Comparison of ENCODE assay signal across 1 cellular context in genomic region chr19:17794731-17795494, GRCh38.
TF ChIP-seq lines count a peak whose summit lies in the region.

A gene with protein sequence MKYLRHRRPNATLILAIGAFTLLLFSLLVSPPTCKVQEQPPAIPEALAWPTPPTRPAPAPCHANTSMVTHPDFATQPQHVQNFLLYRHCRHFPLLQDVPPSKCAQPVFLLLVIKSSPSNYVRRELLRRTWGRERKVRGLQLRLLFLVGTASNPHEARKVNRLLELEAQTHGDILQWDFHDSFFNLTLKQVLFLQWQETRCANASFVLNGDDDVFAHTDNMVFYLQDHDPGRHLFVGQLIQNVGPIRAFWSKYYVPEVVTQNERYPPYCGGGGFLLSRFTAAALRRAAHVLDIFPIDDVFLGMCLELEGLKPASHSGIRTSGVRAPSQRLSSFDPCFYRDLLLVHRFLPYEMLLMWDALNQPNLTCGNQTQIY (plus strand): TSS chr19:17795138. CDS start chr19:17807808, 12,670 bp downstream.

TF ChIP-seq in HEK293, 187 proteins besides CTCF, POLR2A, EP300 and RAD21 (continued from another document):
- TF ChIP-seq, protein P1, sequence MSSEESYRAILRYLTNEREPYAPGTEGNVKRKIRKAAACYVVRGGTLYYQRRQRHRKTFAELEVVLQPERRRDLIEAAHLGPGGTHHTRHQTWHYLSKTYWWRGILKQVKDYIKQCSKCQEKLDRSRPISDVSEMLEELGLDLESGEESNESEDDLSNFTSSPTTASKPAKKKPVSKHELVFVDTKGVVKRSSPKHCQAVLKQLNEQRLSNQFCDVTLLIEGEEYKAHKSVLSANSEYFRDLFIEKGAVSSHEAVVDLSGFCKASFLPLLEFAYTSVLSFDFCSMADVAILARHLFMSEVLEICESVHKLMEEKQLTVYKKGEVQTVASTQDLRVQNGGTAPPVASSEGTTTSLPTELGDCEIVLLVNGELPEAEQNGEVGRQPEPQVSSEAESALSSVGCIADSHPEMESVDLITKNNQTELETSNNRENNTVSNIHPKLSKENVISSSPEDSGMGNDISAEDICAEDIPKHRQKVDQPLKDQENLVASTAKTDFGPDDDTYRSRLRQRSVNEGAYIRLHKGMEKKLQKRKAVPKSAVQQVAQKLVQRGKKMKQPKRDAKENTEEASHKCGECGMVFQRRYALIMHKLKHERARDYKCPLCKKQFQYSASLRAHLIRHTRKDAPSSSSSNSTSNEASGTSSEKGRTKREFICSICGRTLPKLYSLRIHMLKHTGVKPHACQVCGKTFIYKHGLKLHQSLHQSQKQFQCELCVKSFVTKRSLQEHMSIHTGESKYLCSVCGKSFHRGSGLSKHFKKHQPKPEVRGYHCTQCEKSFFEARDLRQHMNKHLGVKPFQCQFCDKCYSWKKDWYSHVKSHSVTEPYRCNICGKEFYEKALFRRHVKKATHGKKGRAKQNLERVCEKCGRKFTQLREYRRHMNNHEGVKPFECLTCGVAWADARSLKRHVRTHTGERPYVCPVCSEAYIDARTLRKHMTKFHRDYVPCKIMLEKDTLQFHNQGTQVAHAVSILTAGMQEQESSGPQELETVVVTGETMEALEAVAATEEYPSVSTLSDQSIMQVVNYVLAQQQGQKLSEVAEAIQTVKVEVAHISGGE (tag by site-specific recombination; conservative IDR thresholded peaks at IDR 0.05; ENCODE audit: low read depth): no peak
- TF ChIP-seq ZNF2 (tag by site-specific recombination; IDR thresholded peaks at IDR 0.05) (peak; percentile 27; the same call in 1 of the 2 replicates), ZNF140 (tag by site-specific recombination; IDR thresholded peaks at IDR 0.05) (no peak), ZNF114 (tag by site-specific recombination; IDR thresholded peaks at IDR 0.05) (no peak), ZXDB (tag by site-specific recombination; IDR thresholded peaks at IDR 0.05) (no peak), ZNF10 (tag by site-specific recombination; IDR thresholded peaks at IDR 0.05) (no peak), ZBTB17 (tag by site-specific recombination; IDR thresholded peaks at IDR 0.05) (peak; percentile 94), ZNF146 (tag by site-specific recombination; IDR thresholded peaks at IDR 0.05) (no peak), EGR2 (tag by site-specific recombination; IDR thresholded peaks at IDR 0.05; ENCODE audit: low read depth) (peak; percentile 68), PATZ1 (tag by site-specific recombination; IDR thresholded peaks at IDR 0.05) (peak; percentile 75), ZNF341 (tag by site-specific recombination; IDR thresholded peaks at IDR 0.05; ENCODE audit: low read depth) (peak; percentile 50; the same call in 1 of the 2 replicates), ZNF311 (tag by site-specific recombination; IDR thresholded peaks at IDR 0.05; ENCODE audit: borderline replicate concordance) (no peak), ZIC2 (tag by site-specific recombination; IDR thresholded peaks at IDR 0.05) (peak; percentile 50; the same call in 1 of the 2 replicates), ZNF433 (tag by site-specific recombination; IDR thresholded peaks at IDR 0.05; ENCODE audit: low read depth) (no peak), ZNF423 (tag by site-specific recombination; IDR thresholded peaks at IDR 0.05) (no peak), KLF16 (tag by site-specific recombination; IDR thresholded peaks at IDR 0.05) (peak; percentile 71; the same call in 1 of the 2 replicates), MEIS1 (CRISPR knock-in tag; IDR thresholded peaks at IDR 0.05; ENCODE audit: borderline replicate concordance) (no peak), YY2 (tag by site-specific recombination; IDR thresholded peaks at IDR 0.05) (no peak), REPIN1 (tag by site-specific recombination; IDR thresholded peaks at IDR 0.05; ENCODE audit: low read depth) (no peak), ZNF37A (tag by site-specific recombination; IDR thresholded peaks at IDR 0.05) (no peak), ZNF621 (tag by site-specific recombination; IDR thresholded peaks at IDR 0.05) (no peak), ZBTB20 (tag by site-specific recombination; IDR thresholded peaks at IDR 0.05) (no peak), HOXC10 (CRISPR knock-in tag; IDR thresholded peaks at IDR 0.05) (no peak), GLIS1 (tag by site-specific recombination; IDR thresholded peaks at IDR 0.05) (peak; percentile 80), ZFP37 (tag by site-specific recombination; IDR thresholded peaks at IDR 0.05) (no peak), ZFHX2 (tag by site-specific recombination; conservative IDR thresholded peaks at IDR 0.05) (peak; percentile 73), SP7 (tag by site-specific recombination; IDR thresholded peaks at IDR 0.05) (peak; percentile 72), KLF1 (tag by site-specific recombination; IDR thresholded peaks at IDR 0.05) (peak; percentile 62), WT1 (tag by site-specific recombination; IDR thresholded peaks at IDR 0.05) (peak; percentile 74), ZNF24 (tag by site-specific recombination; IDR thresholded peaks at IDR 0.05) (peak; percentile 44), TRIM28 (IDR thresholded peaks at IDR 0.05; ENCODE audit: borderline replicate concordance, low read length) (no peak), KLF8 (tag by site-specific recombination; IDR thresholded peaks at IDR 0.05) (0 out of 2 replicates have a peak, but pooled peaks have one; percentile 17), SP2 (tag by site-specific recombination; IDR thresholded peaks at IDR 0.05) (peak; percentile 72), ZNF335 (tag by site-specific recombination; conservative IDR thresholded peaks at IDR 0.05) (0 out of 2 replicates have a peak, but pooled peaks have one; percentile 35), ZNF366 (tag by site-specific recombination; conservative IDR thresholded peaks at IDR 0.05) (peak; percentile 69), GLIS2 (tag by site-specific recombination; IDR thresholded peaks at IDR 0.05) (peak; percentile 73)
- TF ChIP-seq, protein P2, sequence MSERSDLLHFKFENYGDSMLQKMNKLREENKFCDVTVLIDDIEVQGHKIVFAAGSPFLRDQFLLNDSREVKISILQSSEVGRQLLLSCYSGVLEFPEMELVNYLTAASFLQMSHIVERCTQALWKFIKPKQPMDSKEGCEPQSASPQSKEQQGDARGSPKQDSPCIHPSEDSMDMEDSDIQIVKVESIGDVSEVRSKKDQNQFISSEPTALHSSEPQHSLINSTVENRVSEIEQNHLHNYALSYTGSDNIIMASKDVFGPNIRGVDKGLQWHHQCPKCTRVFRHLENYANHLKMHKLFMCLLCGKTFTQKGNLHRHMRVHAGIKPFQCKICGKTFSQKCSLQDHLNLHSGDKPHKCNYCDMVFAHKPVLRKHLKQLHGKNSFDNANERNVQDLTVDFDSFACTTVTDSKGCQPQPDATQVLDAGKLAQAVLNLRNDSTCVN (tag by site-specific recombination; optimal IDR thresholded peaks at IDR 0.05): peak; percentile 10
- TF ChIP-seq, protein P3, sequence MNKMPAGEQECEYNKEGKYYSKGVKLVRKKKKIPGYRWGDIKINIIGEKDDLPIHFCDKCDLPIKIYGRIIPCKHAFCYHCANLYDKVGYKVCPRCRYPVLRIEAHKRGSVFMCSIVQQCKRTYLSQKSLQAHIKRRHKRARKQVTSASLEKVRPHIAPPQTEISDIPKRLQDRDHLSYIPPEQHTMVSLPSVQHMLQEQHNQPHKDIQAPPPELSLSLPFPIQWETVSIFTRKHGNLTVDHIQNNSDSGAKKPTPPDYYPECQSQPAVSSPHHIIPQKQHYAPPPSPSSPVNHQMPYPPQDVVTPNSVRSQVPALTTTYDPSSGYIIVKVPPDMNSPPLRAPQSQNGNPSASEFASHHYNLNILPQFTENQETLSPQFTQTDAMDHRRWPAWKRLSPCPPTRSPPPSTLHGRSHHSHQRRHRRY (tag by site-specific recombination; IDR thresholded peaks at IDR 0.05): no peak
- TF ChIP-seq, protein P4, sequence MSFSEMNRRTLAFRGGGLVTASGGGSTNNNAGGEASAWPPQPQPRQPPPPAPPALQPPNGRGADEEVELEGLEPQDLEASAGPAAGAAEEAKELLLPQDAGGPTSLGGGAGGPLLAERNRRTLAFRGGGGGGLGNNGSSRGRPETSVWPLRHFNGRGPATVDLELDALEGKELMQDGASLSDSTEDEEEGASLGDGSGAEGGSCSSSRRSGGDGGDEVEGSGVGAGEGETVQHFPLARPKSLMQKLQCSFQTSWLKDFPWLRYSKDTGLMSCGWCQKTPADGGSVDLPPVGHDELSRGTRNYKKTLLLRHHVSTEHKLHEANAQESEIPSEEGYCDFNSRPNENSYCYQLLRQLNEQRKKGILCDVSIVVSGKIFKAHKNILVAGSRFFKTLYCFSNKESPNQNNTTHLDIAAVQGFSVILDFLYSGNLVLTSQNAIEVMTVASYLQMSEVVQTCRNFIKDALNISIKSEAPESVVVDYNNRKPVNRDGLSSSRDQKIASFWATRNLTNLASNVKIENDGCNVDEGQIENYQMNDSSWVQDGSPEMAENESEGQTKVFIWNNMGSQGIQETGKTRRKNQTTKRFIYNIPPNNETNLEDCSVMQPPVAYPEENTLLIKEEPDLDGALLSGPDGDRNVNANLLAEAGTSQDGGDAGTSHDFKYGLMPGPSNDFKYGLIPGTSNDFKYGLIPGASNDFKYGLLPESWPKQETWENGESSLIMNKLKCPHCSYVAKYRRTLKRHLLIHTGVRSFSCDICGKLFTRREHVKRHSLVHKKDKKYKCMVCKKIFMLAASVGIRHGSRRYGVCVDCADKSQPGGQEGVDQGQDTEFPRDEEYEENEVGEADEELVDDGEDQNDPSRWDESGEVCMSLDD (tag by site-specific recombination; IDR thresholded peaks at IDR 0.05): 0 out of 2 replicates have a peak, but pooled peaks have one; percentile 48
- TF ChIP-seq, protein P5, sequence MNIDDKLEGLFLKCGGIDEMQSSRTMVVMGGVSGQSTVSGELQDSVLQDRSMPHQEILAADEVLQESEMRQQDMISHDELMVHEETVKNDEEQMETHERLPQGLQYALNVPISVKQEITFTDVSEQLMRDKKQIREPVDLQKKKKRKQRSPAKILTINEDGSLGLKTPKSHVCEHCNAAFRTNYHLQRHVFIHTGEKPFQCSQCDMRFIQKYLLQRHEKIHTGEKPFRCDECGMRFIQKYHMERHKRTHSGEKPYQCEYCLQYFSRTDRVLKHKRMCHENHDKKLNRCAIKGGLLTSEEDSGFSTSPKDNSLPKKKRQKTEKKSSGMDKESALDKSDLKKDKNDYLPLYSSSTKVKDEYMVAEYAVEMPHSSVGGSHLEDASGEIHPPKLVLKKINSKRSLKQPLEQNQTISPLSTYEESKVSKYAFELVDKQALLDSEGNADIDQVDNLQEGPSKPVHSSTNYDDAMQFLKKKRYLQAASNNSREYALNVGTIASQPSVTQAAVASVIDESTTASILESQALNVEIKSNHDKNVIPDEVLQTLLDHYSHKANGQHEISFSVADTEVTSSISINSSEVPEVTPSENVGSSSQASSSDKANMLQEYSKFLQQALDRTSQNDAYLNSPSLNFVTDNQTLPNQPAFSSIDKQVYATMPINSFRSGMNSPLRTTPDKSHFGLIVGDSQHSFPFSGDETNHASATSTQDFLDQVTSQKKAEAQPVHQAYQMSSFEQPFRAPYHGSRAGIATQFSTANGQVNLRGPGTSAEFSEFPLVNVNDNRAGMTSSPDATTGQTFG (tag by site-specific recombination; IDR thresholded peaks at IDR 0.05; ENCODE audit: borderline replicate concordance): no peak
- TF ChIP-seq, protein P6, sequence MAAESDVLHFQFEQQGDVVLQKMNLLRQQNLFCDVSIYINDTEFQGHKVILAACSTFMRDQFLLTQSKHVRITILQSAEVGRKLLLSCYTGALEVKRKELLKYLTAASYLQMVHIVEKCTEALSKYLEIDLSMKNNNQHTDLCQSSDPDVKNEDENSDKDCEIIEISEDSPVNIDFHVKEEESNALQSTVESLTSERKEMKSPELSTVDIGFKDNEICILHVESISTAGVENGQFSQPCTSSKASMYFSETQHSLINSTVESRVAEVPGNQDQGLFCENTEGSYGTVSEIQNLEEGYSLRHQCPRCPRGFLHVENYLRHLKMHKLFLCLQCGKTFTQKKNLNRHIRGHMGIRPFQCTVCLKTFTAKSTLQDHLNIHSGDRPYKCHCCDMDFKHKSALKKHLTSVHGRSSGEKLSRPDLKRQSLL (tag by site-specific recombination; IDR thresholded peaks at IDR 0.05): no peak
- TF ChIP-seq, protein P7, sequence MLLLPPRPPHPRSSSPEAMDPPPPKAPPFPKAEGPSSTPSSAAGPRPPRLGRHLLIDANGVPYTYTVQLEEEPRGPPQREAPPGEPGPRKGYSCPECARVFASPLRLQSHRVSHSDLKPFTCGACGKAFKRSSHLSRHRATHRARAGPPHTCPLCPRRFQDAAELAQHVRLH (tag by site-specific recombination; IDR thresholded peaks at IDR 0.05): 0 out of 2 replicates have a peak, but pooled peaks have one; percentile 32
